11 cellular contexts compared by ENCODE assay signal in genomic region chr14:105192866-105193731, GRCh38. TPM values are rescaled to one million over a fixed set of nuclear protein-coding genes. Genes with fewer than 3 reads are reported as not detected.
DNase-seq lines count a peak whose midpoint lies in the region; ATAC-seq and TF ChIP-seq lines count a peak whose summit lies in the region.
"Had no signal": no experiment of that assay in that cellular context is flagged by ENCODE, and none has a peak within 500 bp of the region (broad histone marks: within the 10 kb centered on the region; RNA-seq: fewer than 3 reads in every experiment).

No MANE protein-coding gene starts in this region.

- no peak overlapping the region for H3K4me3 ChIP-seq in fibroblast of villous mesenchyme (ENCODE audit: low read depth, low read length)

- POLR2A ChIA-PET in activated B cell treated with CpG ODN at 0.5 μM for 24 hours (lab: Charles Lee), result no interaction called here

- CTCF ChIA-PET in activated B cell treated with CpG ODN at 0.5 μM for 24 hours (lab: Charles Lee), result no interaction called here

- peak; percentile 46 for DNase-seq in activated CD8-positive, alpha-beta memory T cell treated with anti-CD3 and anti-CD28 coated beads, Interleukin-2, amount 50 U/mL, for 4 hours
- no peak for DNase-seq in activated CD8-positive, alpha-beta memory T cell treated with anti-CD3 and anti-CD28 coated beads, Interleukin-2, amount 50 U/mL, for 48 hours
- DNase-seq in activated B cell treated with CpG ODN at 0.5 μM for 24 hours (no peak), fibroblast of villous mesenchyme (ENCODE audit: low read depth) (peak; percentile 23), ureter (ENCODE audit: low spot score) (no peak)
- DNase-seq in stimulated activated naive B cell treated with anti-CD40 and anti-IgM and Interleukin-4, amounts not matched to agents 10 μg/mL and 1 μg/mL and 100 μg/mL, for 72 hours, result no peak
- DNase-seq: AML-193, NCI-H2227 treated with DMSO at 0.1 percent for 48 hours had no signal

- TF ChIP-seq CTCF in activated B cell treated with CpG ODN at 0.5 μM for 24 hours (IDR thresholded peaks at IDR 0.05), result no peak
- no peak for TF ChIP-seq CTCF in fibroblast of villous mesenchyme (IDR thresholded peaks at IDR 0.05; ENCODE audit: insufficient read depth, low read depth, low read length)

- peaks cover 31% of the 10 kb centered on the region for H3K4me1 Mint-ChIP-seq in activated B cell treated with CpG ODN at 0.5 μM for 24 hours
- peaks cover 33 to 44% of the 10 kb centered on the region in 2 donors for H3K4me1 Mint-ChIP-seq in stimulated activated naive B cell treated with anti-CD40 and anti-IgM and Interleukin-4, amounts not matched to agents 10 μg/mL and 1 μg/mL and 100 μg/mL, for 72 hours

- no peak overlapping the region for H3K4me3 Mint-ChIP-seq in activated B cell treated with CpG ODN at 0.5 μM for 24 hours
- peak overlapping the region; percentile 49 to 71 for H3K4me3 Mint-ChIP-seq in stimulated activated naive B cell treated with anti-CD40 and anti-IgM and Interleukin-4, amounts not matched to agents 10 μg/mL and 1 μg/mL and 100 μg/mL, for 72 hours

- intact Hi-C loops in activated B cell treated with CpG ODN at 0.5 μM for 24 hours (cut with micrococcal nuclease), result no loop called here

- no peaks in the 10 kb centered on the region for H3K9me3 Mint-ChIP-seq in activated B cell treated with CpG ODN at 0.5 μM for 24 hours
- H3K9me3 Mint-ChIP-seq in stimulated activated naive B cell treated with anti-CD40 and anti-IgM and Interleukin-4, amounts not matched to agents 10 μg/mL and 1 μg/mL and 100 μg/mL, for 72 hours, result peaks cover 2 to 7% of the 10 kb centered on the region in 2 donors
- H3K9me3 Mint-ChIP-seq: activated T-helper 2 cell treated with anti-CD3 and anti-CD28 coated beads, Interferon-gamma antibody, Interleukin-2, Interleukin-4, amounts not matched to agents 10 μg/mL and 5 μg/mL and 100 μg/mL, durations not matched to agents 14 hours and 24 hours and 36 hours had no signal

- peak; percentile 42 for ATAC-seq in activated B cell treated with CpG ODN at 0.5 μM for 24 hours (ENCODE audit: low read depth)
- peak; percentile 52 to 58 for ATAC-seq in stimulated activated naive B cell treated with anti-CD40 and anti-IgM and Interleukin-4, amounts not matched to agents 10 μg/mL and 1 μg/mL and 100 μg/mL, for 72 hours (replicated peaks)
- ATAC-seq in HG02642 (IDR thresholded peaks at IDR 0.05; ENCODE audit: poor library complexity, unreplicated experiment), result no peak
- ATAC-seq in HG03175 (IDR thresholded peaks at IDR 0.05; ENCODE audit: unreplicated experiment), result no peak

- peaks cover 26% of the 10 kb centered on the region for H3K27me3 Mint-ChIP-seq in activated B cell treated with CpG ODN at 0.5 μM for 24 hours
- H3K27me3 Mint-ChIP-seq in stimulated activated naive B cell treated with anti-CD40 and anti-IgM and Interleukin-4, amounts not matched to agents 10 μg/mL and 1 μg/mL and 100 μg/mL, for 72 hours, result peaks cover 44 to 75% of the 10 kb centered on the region in 2 donors

- no peak overlapping the region for H3K27ac Mint-ChIP-seq in activated B cell treated with CpG ODN at 0.5 μM for 24 hours
- peak overlapping the region; percentile 70 for H3K27ac Mint-ChIP-seq in stimulated activated naive B cell treated with anti-CD40 and anti-IgM and Interleukin-4, amounts not matched to agents 10 μg/mL and 1 μg/mL and 100 μg/mL, for 72 hours
- H3K27ac Mint-ChIP-seq: activated T-helper 2 cell treated with anti-CD3 and anti-CD28 coated beads, Interferon-gamma antibody, Interleukin-2, Interleukin-4, amounts not matched to agents 10 μg/mL and 5 μg/mL and 100 μg/mL, durations not matched to agents 14 hours and 24 hours and 36 hours had no signal

- no peaks in the 10 kb centered on the region for H3K36me3 Mint-ChIP-seq in activated B cell treated with CpG ODN at 0.5 μM for 24 hours (ENCODE audit: low read depth)
- H3K36me3 Mint-ChIP-seq in stimulated activated naive B cell treated with anti-CD40 and anti-IgM and Interleukin-4, amounts not matched to agents 10 μg/mL and 1 μg/mL and 100 μg/mL, for 72 hours, result peaks cover 3 to 4% of the 10 kb centered on the region in 2 donors

RNA-seq across cellular contexts. Expression of gene NUDT14, which starts 12.0 kb away (rescaled TPM):
- total RNA-seq in activated B cell treated with CpG ODN at 0.5 μM for 24 hours (15.1 and 15.2 TPM in 2 replicates), fibroblast of villous mesenchyme (17.7 and 20.0 TPM in 2 replicates), ureter (42.4 TPM)

RNA-seq across cellular contexts. Expression of gene JAG2, which starts 24.5 kb away (rescaled TPM):
- total RNA-seq in activated B cell treated with CpG ODN at 0.5 μM for 24 hours (0.07 and 0.44 TPM in 2 replicates), fibroblast of villous mesenchyme (0.86 and 1.9 TPM in 2 replicates), ureter (42.2 TPM)

RNA-seq across cellular contexts. Expression of gene BTBD6, which starts 55.2 kb away (rescaled TPM):
- total RNA-seq in activated B cell treated with CpG ODN at 0.5 μM for 24 hours (17.5 and 21.0 TPM in 2 replicates), fibroblast of villous mesenchyme (42.7 and 52.8 TPM in 2 replicates), ureter (36.3 TPM)

Comparison
In these comparisons a context has a peak if more than half of its experiments do, and no peak if none do; other contexts are left out.
1. DNase-seq: peak in activated CD8-positive, alpha-beta memory T cell treated with anti-CD3 and anti-CD28 coated beads, Interleukin-2, amount 50 U/mL, for 4 hours (single experiment) and fibroblast of villous mesenchyme (single experiment); none in activated CD8-positive, alpha-beta memory T cell treated with anti-CD3 and anti-CD28 coated beads, Interleukin-2, amount 50 U/mL, for 48 hours (single experiment), activated B cell treated with CpG ODN at 0.5 μM for 24 hours (single experiment), stimulated activated naive B cell treated with anti-CD40 and anti-IgM and Interleukin-4, amounts not matched to agents 10 μg/mL and 1 μg/mL and 100 μg/mL, for 72 hours (single experiment) and ureter (single experiment).
2. ATAC-seq: peak in activated B cell treated with CpG ODN at 0.5 μM for 24 hours (single experiment) and stimulated activated naive B cell treated with anti-CD40 and anti-IgM and Interleukin-4, amounts not matched to agents 10 μg/mL and 1 μg/mL and 100 μg/mL, for 72 hours (2 of 2); none in HG02642 (single experiment) and HG03175 (single experiment).
3. RNA of gene JAG2, which starts 24.5 kb away (total RNA-seq): 42.2 TPM in ureter (single experiment); 0.86 to 1.9 TPM in fibroblast of villous mesenchyme and 0.07 to 0.44 TPM in activated B cell treated with CpG ODN at 0.5 μM for 24 hours; every median in the first group is over 10 times any median in the second.